1 cellular context compared by ENCODE assay signal in the genomic region with DNA sequence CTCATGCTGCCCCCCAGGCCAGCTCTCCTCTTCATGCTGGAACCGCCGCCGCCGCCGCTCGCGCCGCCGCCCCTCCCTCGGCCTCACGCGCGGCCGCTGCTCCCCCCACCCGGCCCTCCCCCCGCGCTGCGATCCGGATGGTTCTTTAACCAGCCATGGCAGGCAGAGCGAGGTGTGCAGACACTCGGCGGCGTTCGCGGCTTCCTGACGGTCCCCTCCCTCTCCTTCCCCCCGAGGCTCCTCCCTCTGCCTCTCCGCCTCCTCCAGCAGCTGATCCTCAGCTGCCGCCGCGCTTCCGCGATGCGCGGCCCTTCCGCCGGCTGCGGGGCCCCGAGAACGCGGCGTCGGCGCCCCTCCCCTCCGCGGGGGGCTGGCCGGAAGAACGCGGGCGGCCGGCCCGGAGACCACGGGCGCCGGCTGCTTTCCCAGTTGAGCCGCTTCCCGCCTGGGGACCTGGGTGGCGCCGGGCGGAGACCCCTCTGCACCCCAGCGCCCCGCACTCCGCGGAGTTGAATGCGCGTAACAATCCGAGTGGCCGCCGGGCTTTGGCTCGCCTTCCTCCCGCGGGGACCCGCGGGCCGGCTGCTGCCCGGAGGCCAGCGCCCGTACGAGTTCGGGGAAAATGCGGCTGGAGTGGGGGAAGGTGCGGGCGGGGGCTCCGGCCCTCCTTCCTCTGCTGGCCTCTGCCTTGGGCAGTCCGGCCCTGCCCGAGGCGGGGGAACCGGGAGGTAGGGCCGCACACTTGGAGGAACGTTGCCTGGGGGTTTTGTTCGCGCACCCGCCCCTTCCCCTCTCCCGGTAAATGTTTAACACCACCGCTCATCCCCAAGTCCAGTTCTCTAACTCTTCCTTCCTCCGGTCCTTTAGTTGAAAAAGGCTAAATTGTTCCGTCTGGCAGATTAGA.
TF ChIP-seq lines count a peak whose summit lies in the region.

A gene with protein sequence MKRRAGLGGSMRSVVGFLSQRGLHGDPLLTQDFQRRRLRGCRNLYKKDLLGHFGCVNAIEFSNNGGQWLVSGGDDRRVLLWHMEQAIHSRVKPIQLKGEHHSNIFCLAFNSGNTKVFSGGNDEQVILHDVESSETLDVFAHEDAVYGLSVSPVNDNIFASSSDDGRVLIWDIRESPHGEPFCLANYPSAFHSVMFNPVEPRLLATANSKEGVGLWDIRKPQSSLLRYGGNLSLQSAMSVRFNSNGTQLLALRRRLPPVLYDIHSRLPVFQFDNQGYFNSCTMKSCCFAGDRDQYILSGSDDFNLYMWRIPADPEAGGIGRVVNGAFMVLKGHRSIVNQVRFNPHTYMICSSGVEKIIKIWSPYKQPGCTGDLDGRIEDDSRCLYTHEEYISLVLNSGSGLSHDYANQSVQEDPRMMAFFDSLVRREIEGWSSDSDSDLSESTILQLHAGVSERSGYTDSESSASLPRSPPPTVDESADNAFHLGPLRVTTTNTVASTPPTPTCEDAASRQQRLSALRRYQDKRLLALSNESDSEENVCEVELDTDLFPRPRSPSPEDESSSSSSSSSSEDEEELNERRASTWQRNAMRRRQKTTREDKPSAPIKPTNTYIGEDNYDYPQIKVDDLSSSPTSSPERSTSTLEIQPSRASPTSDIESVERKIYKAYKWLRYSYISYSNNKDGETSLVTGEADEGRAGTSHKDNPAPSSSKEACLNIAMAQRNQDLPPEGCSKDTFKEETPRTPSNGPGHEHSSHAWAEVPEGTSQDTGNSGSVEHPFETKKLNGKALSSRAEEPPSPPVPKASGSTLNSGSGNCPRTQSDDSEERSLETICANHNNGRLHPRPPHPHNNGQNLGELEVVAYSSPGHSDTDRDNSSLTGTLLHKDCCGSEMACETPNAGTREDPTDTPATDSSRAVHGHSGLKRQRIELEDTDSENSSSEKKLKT (minus strand): TSS at position 176 of the 904 bp plus-strand sequence. CDS start 141 bp downstream, at position 35.

TF ChIP-seq in HepG2, 621 proteins besides CTCF, POLR2A, EP300 and RAD21 (continued from another document):
- TF ChIP-seq, protein P1, sequence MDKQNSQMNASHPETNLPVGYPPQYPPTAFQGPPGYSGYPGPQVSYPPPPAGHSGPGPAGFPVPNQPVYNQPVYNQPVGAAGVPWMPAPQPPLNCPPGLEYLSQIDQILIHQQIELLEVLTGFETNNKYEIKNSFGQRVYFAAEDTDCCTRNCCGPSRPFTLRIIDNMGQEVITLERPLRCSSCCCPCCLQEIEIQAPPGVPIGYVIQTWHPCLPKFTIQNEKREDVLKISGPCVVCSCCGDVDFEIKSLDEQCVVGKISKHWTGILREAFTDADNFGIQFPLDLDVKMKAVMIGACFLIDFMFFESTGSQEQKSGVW (CRISPR knock-in tag; IDR thresholded peaks at IDR 0.05; ENCODE audit: borderline replicate concordance) = no peak
- TF ChIP-seq ZXDC (CRISPR knock-in tag; IDR thresholded peaks at IDR 0.05) (0 out of 2 replicates have a peak, but pooled peaks have one; percentile 23), ZNF451 (CRISPR knock-in tag; IDR thresholded peaks at IDR 0.05) (peak; percentile 83; the same call in 1 of the 2 replicates), ARNT2 (CRISPR knock-in tag; IDR thresholded peaks at IDR 0.05; ENCODE audit: low read depth) (peak; percentile 66; the same call in 1 of the 2 replicates), KDM2A (CRISPR knock-in tag; IDR thresholded peaks at IDR 0.05; ENCODE audit: borderline replicate concordance, low read depth) (peak; percentile 12; the same call in 1 of the 2 replicates), HNF4A (CRISPR knock-in tag; IDR thresholded peaks at IDR 0.05) (0 out of 2 replicates have a peak, but pooled peaks have one; percentile 6), SP5 (CRISPR knock-in tag; IDR thresholded peaks at IDR 0.05; ENCODE audit: borderline replicate concordance, low read depth) (peak; percentile 53; the same call in 1 of the 2 replicates), ARID2 (CRISPR knock-in tag; IDR thresholded peaks at IDR 0.05; ENCODE audit: borderline replicate concordance) (no peak), XRCC5 (optimal IDR thresholded peaks at IDR 0.05; ENCODE audit: low read length) (peak; percentile 23), THYN1 (CRISPR knock-in tag; IDR thresholded peaks at IDR 0.05; ENCODE audit: borderline replicate concordance, low read depth) (no peak), ZSCAN29 (CRISPR knock-in tag; conservative IDR thresholded peaks at IDR 0.05) (0 out of 2 replicates have a peak, but pooled peaks have one; percentile 39), ZNF329 (CRISPR knock-in tag; IDR thresholded peaks at IDR 0.05; ENCODE audit: low read depth) (no peak), UBTF (CRISPR knock-in tag; IDR thresholded peaks at IDR 0.05) (peak; percentile 79), GATAD2A (CRISPR knock-in tag; IDR thresholded peaks at IDR 0.05) (peak; percentile 25; the same call in 1 of the 2 replicates), ZNF260 (CRISPR knock-in tag; IDR thresholded peaks at IDR 0.05; ENCODE audit: borderline replicate concordance, low read depth) (no peak), TOPORS (CRISPR knock-in tag; IDR thresholded peaks at IDR 0.05) (peak; percentile 77; the same call in 1 of the 2 replicates), ZNF614 (CRISPR knock-in tag; IDR thresholded peaks at IDR 0.05; ENCODE audit: borderline replicate concordance) (0 out of 2 replicates have a peak, but pooled peaks have one; percentile 18), ZFP36L2 (CRISPR knock-in tag; IDR thresholded peaks at IDR 0.05) (no peak), MYC (CRISPR knock-in tag; IDR thresholded peaks at IDR 0.05; ENCODE audit: borderline replicate concordance) (peak; percentile 37; the same call in 1 of the 2 replicates), LCORL (IDR thresholded peaks at IDR 0.05) (no peak), LCORL (CRISPR knock-in tag; IDR thresholded peaks at IDR 0.05) (peak; percentile 71), ZNF564 (CRISPR knock-in tag; IDR thresholded peaks at IDR 0.05) (peak; percentile 75), MED13 (CRISPR knock-in tag; IDR thresholded peaks at IDR 0.05) (no peak), ZNF468 (CRISPR knock-in tag; IDR thresholded peaks at IDR 0.05) (no peak), ZBTB38 (CRISPR knock-in tag; IDR thresholded peaks at IDR 0.05) (0 out of 2 replicates have a peak, but pooled peaks have one; percentile 42), PCBP2 (optimal IDR thresholded peaks at IDR 0.05; ENCODE audit: low read depth, low read length, poor library complexity, severe bottlenecking) (no peak)
